In the genomic region with DNA sequence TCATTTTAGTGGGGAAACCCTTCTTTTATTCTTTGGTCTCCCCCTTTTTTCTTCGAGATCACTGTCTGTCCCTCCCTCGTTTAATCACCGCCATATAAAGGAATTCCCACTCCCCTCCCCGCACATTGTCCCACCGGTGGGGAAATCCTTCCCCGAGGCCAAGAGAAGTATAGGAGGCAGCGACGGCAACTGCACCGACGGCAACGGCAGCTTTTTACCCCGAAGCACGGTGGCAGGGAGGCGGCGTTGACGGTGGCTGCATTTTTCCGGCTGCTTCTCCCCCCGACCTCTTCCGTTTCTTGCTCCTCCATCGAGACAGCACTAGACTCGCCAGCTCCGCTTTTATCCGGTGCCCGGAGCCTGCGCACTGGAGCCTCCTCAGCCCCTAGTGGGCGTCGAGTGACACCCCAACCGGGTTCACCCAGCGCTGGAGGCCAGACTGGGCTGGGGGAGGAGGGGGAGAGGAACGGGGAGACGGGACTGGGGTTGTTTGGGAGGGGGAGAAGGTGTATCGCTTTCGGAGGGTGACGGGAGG, we compare ENCODE assay signal across 8 cellular contexts.
DNase-seq lines count a peak whose midpoint lies in the region; ATAC-seq and TF ChIP-seq lines count a peak whose summit lies in the region.

No MANE protein-coding gene starts in this region.

- peak; percentile 33 for ATAC-seq in HG03196 (IDR thresholded peaks at IDR 0.05; ENCODE audit: unreplicated experiment)

- DNase-seq in AG10803 (ENCODE audit: low read depth): peak; percentile 95
- peak; percentile 92 for DNase-seq in NCI-H345 (lab: John Stamatoyannopoulos, UW)
- peak; percentile 95 for DNase-seq in activated CD4-positive, alpha-beta T cell treated with anti-CD3 and anti-CD28 coated beads for 1 hour
- DNase-seq in choroid plexus epithelial cell (ENCODE audit: low read depth): peak; percentile 97
- peak; percentile 79 to 90 (median 88) for DNase-seq in stimulated activated CD4-positive, alpha-beta T cell treated with anti-CD3 and anti-CD28 coated beads, Interleukin-1b, Interleukin-23, amount 100 ng/mL, for 24 hours (ENCODE audit: low read depth in 4 of 4, low spot score in 1 of 4)

- in situ Hi-C loops in GM18951 (cut with MboI; ENCODE audit: low sequenced_read_pairs, unreplicated experiment): no loop called here

- peak; percentile 95 for TF ChIP-seq POLR2A in GM18951 (IDR thresholded peaks at IDR 0.05; ENCODE audit: extremely low read depth, insufficient read depth, insufficient read length)

- TF ChIP-seq CTCF in AG10803 (conservative IDR thresholded peaks at IDR 0.05; ENCODE audit: low read length) (peak; percentile 57), choroid plexus epithelial cell (conservative IDR thresholded peaks at IDR 0.05; ENCODE audit: low read depth, low read length) (peak; percentile 69)

- no peaks in the 10 kb centered on the region for H3K27me3 ChIP-seq in layer of hippocampus (ENCODE audit: control insufficient read depth, insufficient read depth, low read length)

- H3K27ac ChIP-seq in layer of hippocampus (ENCODE audit: low read depth, low read length): peak overlapping the region; percentile 100

- H3K4me3 ChIP-seq in AG10803 (ENCODE audit: low read length): peak overlapping the region; percentile 99
- H3K4me3 ChIP-seq in choroid plexus epithelial cell (ENCODE audit: low read depth, low read length): peak overlapping the region; percentile 95

Comparison
In these comparisons a context has a peak if more than half of its experiments do, and no peak if none do; other contexts are left out.
1. Peak in every context shown above with its lines: DNase-seq, ATAC-seq, H3K4me3 ChIP-seq and H3K27ac ChIP-seq.